ENCODE assay signal across 8 cellular contexts in genomic region chr2:152861349-152861942, GRCh38.
DNase-seq lines count a peak whose midpoint lies in the region; ATAC-seq, FAIRE-seq and TF ChIP-seq lines count a peak whose summit lies in the region.

No MANE protein-coding gene starts in this region.

- H3K4me3 Mint-ChIP-seq in astrocyte (ENCODE audit: unreplicated experiment) = no peak overlapping the region
- H3K4me3 Mint-ChIP-seq in stimulated activated memory B cell treated with anti-CD40 and anti-IgM and Interleukin-4, amounts not matched to agents 10 μg/mL and 1 μg/mL and 100 μg/mL, for 72 hours = no peak overlapping the region

- no peaks in the 10 kb centered on the region for H3K4me1 ChIP-seq in A549
- no peaks in the 10 kb centered on the region for H3K4me1 ChIP-seq in Karpas-422 (ENCODE audit: low read length)
- peaks cover 4% of the 10 kb centered on the region for H3K4me1 ChIP-seq in astrocyte (ENCODE audit: insufficient read depth, low read length)
- H3K4me1 ChIP-seq in lower lobe of right lung = no peaks in the 10 kb centered on the region

- TF ChIP-seq RAD21 in A549 (conservative IDR thresholded peaks at IDR 0.05 in 1 of 2, IDR thresholded peaks at IDR 0.05 in 1 of 2) = peak; percentile 20 to 39; a peak in 3 of 5 replicates

- POLR2A ChIA-PET in A549 (lab: Yijun Ruan, JAX) = no interaction called here

- peak; percentile 50 for TF ChIP-seq CTCF in A549 (IDR thresholded peaks at IDR 0.05)
- peak; percentile 66 for TF ChIP-seq CTCF in astrocyte (IDR thresholded peaks at IDR 0.05; ENCODE audit: insufficient read depth, low read depth, low read length)
- TF ChIP-seq CTCF in lower lobe of right lung (IDR thresholded peaks at IDR 0.05) = peak; percentile 62

- H3K27me3 Mint-ChIP-seq in astrocyte (ENCODE audit: low read depth, unreplicated experiment) = no peaks in the 10 kb centered on the region
- peaks cover 13% of the 10 kb centered on the region for H3K27me3 Mint-ChIP-seq in stimulated activated memory B cell treated with anti-CD40 and anti-IgM and Interleukin-4, amounts not matched to agents 10 μg/mL and 1 μg/mL and 100 μg/mL, for 72 hours

- H3K79me2 ChIP-seq in Karpas-422 (ENCODE audit: low read length) (no peaks in the 10 kb centered on the region), astrocyte (ENCODE audit: insufficient read depth, low read length) (no peaks in the 10 kb centered on the region)

- H3K27ac ChIP-seq in A549 (no peak overlapping the region), Karpas-422 (ENCODE audit: low read length) (no peak overlapping the region), astrocyte (ENCODE audit: low read depth, low read length) (no peak overlapping the region), lower lobe of right lung (no peak overlapping the region)

- peaks cover 3% of the 10 kb centered on the region for H3K9me3 Mint-ChIP-seq in astrocyte (ENCODE audit: unreplicated experiment)
- peaks cover 23% of the 10 kb centered on the region for H3K9me3 Mint-ChIP-seq in stimulated activated memory B cell treated with anti-CD40 and anti-IgM and Interleukin-4, amounts not matched to agents 10 μg/mL and 1 μg/mL and 100 μg/mL, for 72 hours

- H4K20me1 ChIP-seq in Karpas-422 (ENCODE audit: insufficient read depth, low read depth, low read length) (no peaks in the 10 kb centered on the region), astrocyte (ENCODE audit: insufficient read depth, low read length) (no peaks in the 10 kb centered on the region)

- H3K4me2 ChIP-seq in A549 (no peak overlapping the region), Karpas-422 (ENCODE audit: low read depth, low read length, poor library complexity, severe bottlenecking) (no peak overlapping the region), astrocyte (ENCODE audit: low read length) (peak overlapping the region; percentile 14)

- H3K9me3 ChIP-seq in A549 = peaks cover 10% of the 10 kb centered on the region; the same call in 2 of the 3 replicates
- peaks cover 8% of the 10 kb centered on the region; the same call in 1 of the 2 replicates for H3K9me3 ChIP-seq in Karpas-422 (ENCODE audit: low read length)
- H3K9me3 ChIP-seq in astrocyte (ENCODE audit: insufficient read depth, low read depth, low read length) = no peaks in the 10 kb centered on the region
- no peaks in the 10 kb centered on the region for H3K9me3 ChIP-seq in lower lobe of right lung

- H3K36me3 ChIP-seq in Karpas-422 (ENCODE audit: insufficient read depth, low read length) (no peaks in the 10 kb centered on the region), astrocyte (ENCODE audit: insufficient read depth, low read length) (no peaks in the 10 kb centered on the region), lower lobe of right lung (no peaks in the 10 kb centered on the region)

- H2AFZ ChIP-seq in Karpas-422 (ENCODE audit: low read length) (no peak overlapping the region), astrocyte (ENCODE audit: low read depth, low read length) (no peak overlapping the region)

- H3K27me3 ChIP-seq in Karpas-422 (ENCODE audit: low read length) (no peaks in the 10 kb centered on the region), astrocyte (ENCODE audit: insufficient read depth, low read length) (no peaks in the 10 kb centered on the region), lower lobe of right lung (ENCODE audit: low read depth) (no peaks in the 10 kb centered on the region)

- H3K27ac Mint-ChIP-seq in astrocyte (ENCODE audit: unreplicated experiment) = no peak overlapping the region
- H3K27ac Mint-ChIP-seq in stimulated activated memory B cell treated with anti-CD40 and anti-IgM and Interleukin-4, amounts not matched to agents 10 μg/mL and 1 μg/mL and 100 μg/mL, for 72 hours = no peak overlapping the region

- no peak for TF ChIP-seq POLR2A in A549 (IDR thresholded peaks at IDR 0.05; ENCODE audit: low read length)

- no peak for FAIRE-seq in A549 (lab: Jason Lieb, UNC)
- FAIRE-seq in astrocyte (lab: Jason Lieb, UNC) = no peak

- H3K36me3 Mint-ChIP-seq in astrocyte (ENCODE audit: low read depth, unreplicated experiment) = peaks cover 2% of the 10 kb centered on the region
- H3K36me3 Mint-ChIP-seq in stimulated activated memory B cell treated with anti-CD40 and anti-IgM and Interleukin-4, amounts not matched to agents 10 μg/mL and 1 μg/mL and 100 μg/mL, for 72 hours = no peaks in the 10 kb centered on the region

- WGBS in A549 (ENCODE audit: missing lambda C conversion rate) = 25% methylated on average over 6 of the region's 6 CpGs

- no peak for TF ChIP-seq EP300 in A549 (IDR thresholded peaks at IDR 0.05)

- H3K4me1 Mint-ChIP-seq in astrocyte (ENCODE audit: low read depth, unreplicated experiment) = no peaks in the 10 kb centered on the region
- H3K4me1 Mint-ChIP-seq in stimulated activated memory B cell treated with anti-CD40 and anti-IgM and Interleukin-4, amounts not matched to agents 10 μg/mL and 1 μg/mL and 100 μg/mL, for 72 hours = no peaks in the 10 kb centered on the region

- peak; percentile 24 to 88; a peak in 4 of 6 replicates for ATAC-seq in A549
- peak; percentile 62 to 64 for ATAC-seq in lower lobe of right lung
- no peak for ATAC-seq in stimulated activated memory B cell treated with anti-CD40 and anti-IgM and Interleukin-4, amounts not matched to agents 10 μg/mL and 1 μg/mL and 100 μg/mL, for 72 hours
- ATAC-seq in HG03097 (IDR thresholded peaks at IDR 0.05; ENCODE audit: low FRiP score, unreplicated experiment) = no peak

- no peaks in the 10 kb centered on the region for H3K9me2 ChIP-seq in Karpas-422 (replicated peaks; ENCODE audit: insufficient read depth, low read length)

- intact Hi-C loops in lower lobe of right lung (cut with DNase I) = no loop called here

- H3K4me3 ChIP-seq in A549 = no peak overlapping the region
- no peak overlapping the region for H3K4me3 ChIP-seq in Karpas-422 (ENCODE audit: low read length)
- no peak overlapping the region for H3K4me3 ChIP-seq in astrocyte (ENCODE audit: insufficient read depth, low read depth, low read length)
- no peak overlapping the region for H3K4me3 ChIP-seq in lower lobe of right lung

- H3K9ac ChIP-seq in Karpas-422 (ENCODE audit: low read length) (no peak overlapping the region), astrocyte (ENCODE audit: low read length) (no peak overlapping the region)

- CTCF ChIA-PET in A549 (lab: Yijun Ruan, JAX) = interaction anchor here (0.7 to 1.8 kb wide), 7 partner anchors 9 to 64 kb away, joined by 3 to 9 read pairs (median 4); no protein-coding TSS in a partner anchor

- DNase-seq in A549 (ENCODE audit: low read depth in 1 of 2, low spot score in 1 of 2) = peak; percentile 35 to 36
- DNase-seq in ELR (ENCODE audit: low read depth) = peak; percentile 38
- peak; percentile 75 for DNase-seq in Karpas-422
- DNase-seq in astrocyte (ENCODE audit: low read depth) = no peak
- no peak for DNase-seq in lower lobe of right lung
- DNase-seq in NCI-H128 (lab: John Stamatoyannopoulos, UW; ENCODE audit: unreplicated experiment) = no peak

TF ChIP-seq in A549, 52 proteins besides CTCF, POLR2A, EP300 and RAD21:
- TF ChIP-seq SMC3 (IDR thresholded peaks at IDR 0.05) = peak; percentile 46; the same call in 1 of the 3 replicates
- TF ChIP-seq KDM1A (IDR thresholded peaks at IDR 0.05; ENCODE audit: low read depth) = no peak
- TF ChIP-seq GATA3 (IDR thresholded peaks at IDR 0.05; ENCODE audit: borderline replicate concordance) = no peak

Comparison
In these comparisons a context has a peak if more than half of its experiments do, and no peak if none do; other contexts are left out.
1. ATAC-seq: peak in A549 (2 of 2) and lower lobe of right lung (2 of 2); none in stimulated activated memory B cell treated with anti-CD40 and anti-IgM and Interleukin-4, amounts not matched to agents 10 μg/mL and 1 μg/mL and 100 μg/mL, for 72 hours (single experiment) and HG03097 (single experiment).
2. DNase-seq: peak in A549 (2 of 2), ELR (single experiment) and Karpas-422 (single experiment); none in astrocyte (single experiment), lower lobe of right lung (single experiment) and NCI-H128 (single experiment).
3. Peak in every context shown above with its lines, with median percentiles within 50 percentile points of each other: CTCF ChIP-seq.